ENCODE assay signal across 8 cellular contexts in the genomic region with DNA sequence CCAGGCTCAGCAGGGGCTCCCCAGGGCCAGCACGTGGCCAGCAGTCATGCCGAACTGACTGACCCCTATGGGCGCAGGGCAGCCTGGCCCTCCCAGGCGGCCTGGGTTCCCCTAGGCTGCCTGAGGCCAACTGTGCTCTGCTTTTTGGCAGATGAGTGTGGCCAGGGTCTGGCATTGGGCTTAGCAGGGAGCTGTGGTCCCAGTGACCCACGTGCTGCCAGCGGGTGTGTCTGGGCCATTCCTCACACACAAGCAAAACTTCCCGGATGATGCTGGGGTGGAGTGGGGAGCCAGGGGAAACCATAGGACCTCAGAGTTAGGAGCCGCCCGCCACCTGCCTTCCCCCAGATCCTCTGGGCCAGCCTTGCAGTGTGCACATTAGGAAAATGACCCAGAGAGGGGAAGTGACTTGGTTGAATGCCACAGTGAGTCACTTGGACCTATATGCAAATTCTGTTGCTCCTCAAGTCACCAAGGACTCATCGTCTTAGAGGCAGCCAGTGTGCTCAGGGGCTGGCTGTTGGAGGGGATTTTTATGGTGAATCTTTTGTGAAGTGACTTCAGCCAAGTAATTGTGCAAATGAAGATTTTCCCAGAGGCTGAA. TPM values are rescaled to one million over a fixed set of nuclear protein-coding genes. Genes with fewer than 3 reads are reported as not detected.
DNase-seq lines count a peak whose midpoint lies in the region; ATAC-seq and TF ChIP-seq lines count a peak whose summit lies in the region.

No MANE protein-coding gene starts in this region.

- no peaks in the 10 kb centered on the region for H3K9me3 ChIP-seq in BLaER1 treated with 17β-estradiol and CSF1 and Interleukin-3, amounts not matched to agents 10 nM and 100 nM (replicated peaks in 1 of 11)

- ATAC-seq in GM18873 (IDR thresholded peaks at IDR 0.05; ENCODE audit: low FRiP score, unreplicated experiment), result peak; percentile 64
- peak; percentile 51 for ATAC-seq in HG03045 (IDR thresholded peaks at IDR 0.05; ENCODE audit: unreplicated experiment)
- ATAC-seq in stimulated activated naive CD8-positive, alpha-beta T cell treated with anti-CD3 and anti-CD28 coated beads, Interleukin-15, Interleukin-2, amounts not matched to agents 100 U/mL and 50 U/mL, for 24 hours, result peak; percentile 78

- H3K27ac ChIP-seq in BLaER1 treated with 17β-estradiol and CSF1 and Interleukin-3, amounts not matched to agents 10 nM and 100 nM, result peak overlapping the region; percentile 76 to 95 (median 87)

- peak overlapping the region in 7 of 10 experiments; percentile 15 to 62 (median 39); a peak in 9 of 20 replicates for H3K4me3 ChIP-seq in BLaER1 treated with 17β-estradiol and CSF1 and Interleukin-3, amounts not matched to agents 10 nM and 100 nM
- no peak overlapping the region for H3K4me3 ChIP-seq in epithelial cell of proximal tubule (ENCODE audit: low read depth, low read length)

- H3K9ac ChIP-seq in BLaER1 treated with 17β-estradiol and CSF1 and Interleukin-3, amounts not matched to agents 10 nM and 100 nM, result peak overlapping the region; percentile 64 to 82 (median 73)

- H3K4me1 ChIP-seq in BLaER1 treated with 17β-estradiol and CSF1 and Interleukin-3, amounts not matched to agents 10 nM and 100 nM, result peaks cover 100% of the 10 kb centered on the region in 10 experiments

- peaks cover 0 to 16% (median 0%) of the 10 kb centered on the region in 11 experiments; a peak in 5 of 22 replicates for H4K20me1 ChIP-seq in BLaER1 treated with 17β-estradiol and CSF1 and Interleukin-3, amounts not matched to agents 10 nM and 100 nM

- TF ChIP-seq CTCF in epithelial cell of proximal tubule (conservative IDR thresholded peaks at IDR 0.05; ENCODE audit: low read depth, low read length), result no peak

- H3K36me3 ChIP-seq in BLaER1 treated with 17β-estradiol and CSF1 and Interleukin-3, amounts not matched to agents 10 nM and 100 nM, result no peaks in the 10 kb centered on the region

- peak; percentile 24 for DNase-seq in SIG-M5 (lab: John Stamatoyannopoulos, UW)
- peak; percentile 31 for DNase-seq in epithelial cell of proximal tubule (ENCODE audit: low read depth)
- peak; percentile 65 for DNase-seq in stimulated activated naive CD8-positive, alpha-beta T cell treated with anti-CD3 and anti-CD28 coated beads, Interleukin-15, Interleukin-2, amounts not matched to agents 100 U/mL and 50 U/mL, for 24 hours
- DNase-seq in NCI-H510A treated with DMSO at 0.1 percent for 48 hours (lab: John Stamatoyannopoulos, UW), result no peak
- no peak for DNase-seq in activated gamma-delta T cell (lab: John Stamatoyannopoulos, UW)

- peak overlapping the region; percentile 90 to 99 (median 97) for H3K4me2 ChIP-seq in BLaER1 treated with 17β-estradiol and CSF1 and Interleukin-3, amounts not matched to agents 10 nM and 100 nM

- no peaks in the 10 kb centered on the region for H3K27me3 ChIP-seq in BLaER1 treated with 17β-estradiol and CSF1 and Interleukin-3, amounts not matched to agents 10 nM and 100 nM

RNA-seq across cellular contexts. Expression of a gene that starts 6.6 kb away (rescaled TPM):
- 0.36 TPM in 1 of 2 replicates, not detected in the other for total RNA-seq in epithelial cell of proximal tubule

Comparison
In these comparisons a context has a peak if more than half of its experiments do, and no peak if none do; other contexts are left out.
1. DNase-seq: peak in SIG-M5 (single experiment), epithelial cell of proximal tubule (single experiment) and stimulated activated naive CD8-positive, alpha-beta T cell treated with anti-CD3 and anti-CD28 coated beads, Interleukin-15, Interleukin-2, amounts not matched to agents 100 U/mL and 50 U/mL, for 24 hours (single experiment); none in NCI-H510A treated with DMSO at 0.1 percent for 48 hours (single experiment) and activated gamma-delta T cell (single experiment).
2. Peak in every context shown above with its lines, with median percentiles within 50 percentile points of each other: ATAC-seq.